Comparison of ENCODE assay signal across 31 cellular contexts in genomic region chr10:75104842-75105241, GRCh38. TPM values are rescaled to one million over a fixed set of nuclear protein-coding genes. Genes with fewer than 3 reads are reported as not detected.
DNase-seq lines count a peak whose midpoint lies in the region; ATAC-seq and TF ChIP-seq lines count a peak whose summit lies in the region.
"Had no signal": no experiment of that assay in that cellular context is flagged by ENCODE, and none has a peak within 500 bp of the region (broad histone marks: within the 10 kb centered on the region; RNA-seq: fewer than 3 reads in every experiment).

No MANE protein-coding gene starts in this region.

- in situ Hi-C loops in IMR-90 (cut with MboI; ENCODE audit: low sequenced_read_pairs): no loop called here
- in situ Hi-C loops in mammary epithelial cell (cut with MboI; ENCODE audit: low sequenced_read_pairs in 2 of 2): loop anchor here in 1 of 2 donors (10.0 kb wide), 1 partner anchor 840 kb away; no protein-coding TSS in a partner anchor

- no TSS peak for BruUV-seq in IMR-90 (replicated peaks; lab: Mats Ljungman, UMichigan)
- BruUV-seq in mammary epithelial cell (replicated peaks; lab: Mats Ljungman, UMichigan): no TSS peak

- H2AK5ac ChIP-seq in IMR-90 (ENCODE audit: low read depth, low read length) (no peak overlapping the region), mesendoderm (ENCODE audit: low read length) (no peak overlapping the region)

- H2AK9ac ChIP-seq in IMR-90 (replicated peaks; ENCODE audit: low read depth, low read length, poor library complexity): no peak overlapping the region

- H3K9me3 ChIP-seq in IMR-90 (ENCODE audit: control insufficient read depth, insufficient read depth, low read length) (no peaks in the 10 kb centered on the region), mammary epithelial cell (replicated peaks; ENCODE audit: insufficient read depth, low read length) (no peaks in the 10 kb centered on the region), psoas muscle (no peaks in the 10 kb centered on the region)
- H3K9me3 ChIP-seq: adrenal gland, BE2C, lower lobe of right lung, Peyer's patch, spleen, thyroid gland had no signal

- 0 out of 2 replicates have a peak, but pooled peaks cover 2% of the 10 kb centered on the region for H4K20me1 ChIP-seq in IMR-90 (ENCODE audit: insufficient read depth, low read length)
- no peaks in the 10 kb centered on the region for H4K20me1 ChIP-seq in mammary epithelial cell (ENCODE audit: insufficient read depth, low read length)

- intact Hi-C loops in IMR-90 (cut with micrococcal nuclease): loop anchor here (5.0 to 10.0 kb wide), 2 partner anchors 268 to 980 kb away; no protein-coding TSS in a partner anchor
- intact Hi-C loops in mammary epithelial cell (cut with micrococcal nuclease): loop anchor here (5.0 to 10.0 kb wide), 4 partner anchors 350 to 863 kb away; no protein-coding TSS in a partner anchor
- intact Hi-C loops in psoas muscle (cut with DNase I): loop anchor here (5.0 to 10.0 kb wide), 4 partner anchors 127 to 283 kb away; no protein-coding TSS in a partner anchor

- no peaks in the 10 kb centered on the region for H3K27me3 ChIP-seq in IMR-90 (ENCODE audit: control insufficient read depth, insufficient read depth, low read length)
- H3K27me3 ChIP-seq in mammary epithelial cell (ENCODE audit: insufficient read depth, low read length): no peaks in the 10 kb centered on the region
- no peaks in the 10 kb centered on the region for H3K27me3 ChIP-seq in mesendoderm (ENCODE audit: insufficient read depth, low read length, poor library complexity)
- no peaks in the 10 kb centered on the region for H3K27me3 ChIP-seq in psoas muscle (ENCODE audit: insufficient read depth in 3 of 3, low read length in 2 of 3)
- H3K27me3 ChIP-seq: adrenal gland, BE2C, Peyer's patch, spleen, thyroid gland had no signal

- H3K4ac ChIP-seq in IMR-90 (ENCODE audit: low read depth, low read length) (no peak overlapping the region), mesendoderm (ENCODE audit: low read depth, low read length) (peak overlapping the region; percentile 11)

- H3K79me1 ChIP-seq in IMR-90 (ENCODE audit: low read depth in 1 of 2, low read length in 2 of 2) (no peaks in the 10 kb centered on the region), mesendoderm (ENCODE audit: low read length) (no peaks in the 10 kb centered on the region)

- TF ChIP-seq CTCF in IMR-90 (conservative IDR thresholded peaks at IDR 0.05; ENCODE audit: low read depth, low read length): no peak
- no peak for TF ChIP-seq CTCF in mammary epithelial cell (conservative IDR thresholded peaks at IDR 0.05 in 1 of 2, IDR thresholded peaks at IDR 0.05 in 1 of 2; ENCODE audit: extremely low read depth in 1 of 2, insufficient read depth in 1 of 2, low read depth in 1 of 2, low read length in 2 of 2)
- TF ChIP-seq CTCF in psoas muscle (IDR thresholded peaks at IDR 0.05): no peak

- H3K9ac ChIP-seq in IMR-90 (ENCODE audit: low read depth, low read length) (no peak overlapping the region), mammary epithelial cell (ENCODE audit: insufficient read depth, low read length) (no peak overlapping the region), mesendoderm (ENCODE audit: low read length) (no peak overlapping the region)
- H3K9ac ChIP-seq: parathyroid adenoma had no signal

- no peaks in the 10 kb centered on the region for H3K36me3 ChIP-seq in IMR-90 (ENCODE audit: control insufficient read depth, insufficient read depth, low read length)
- no peaks in the 10 kb centered on the region for H3K36me3 ChIP-seq in mammary epithelial cell (ENCODE audit: insufficient read depth, low read length)
- no peaks in the 10 kb centered on the region for H3K36me3 ChIP-seq in mesendoderm (ENCODE audit: control insufficient read depth, insufficient read depth, low read length)
- peaks cover 0 to 37% of the 10 kb centered on the region in 2 donors for H3K36me3 ChIP-seq in psoas muscle (ENCODE audit: insufficient read depth in 1 of 2, low read depth in 1 of 2)
- H3K36me3 ChIP-seq: adrenal gland, BE2C, lower lobe of right lung, Peyer's patch, thyroid gland had no signal

- no peak for DNase-seq in IMR-90
- DNase-seq in mammary epithelial cell: no peak
- DNase-seq in mesendoderm: no peak
- no peak for DNase-seq in psoas muscle
- DNase-seq in NCI-H510A treated with DMSO at 0.1 percent for 48 hours (lab: John Stamatoyannopoulos, UW): no peak
- no peak for DNase-seq in stimulated activated CD4-positive, alpha-beta T cell treated with anti-CD3 and anti-CD28 coated beads, Interleukin-4, amount 100 ng/mL, for 4 hours
- DNase-seq in D341Med (ENCODE audit: low spot score): no peak
- DNase-seq: activated B cell treated with CpG ODN at 0.5 μM for 24 hours; activated CD4-positive, alpha-beta T cell treated with anti-CD3 and anti-CD28 coated beads, Interleukin-2, amount 50 U/mL, for 4 hours; activated naive CD4-positive, alpha-beta T cell treated with Interleukin-2 at 50 U/mL for 16 hours; BE2C; dermis blood vessel endothelial cell; EL; foreskin melanocyte; H7; Karpas-422; lower lobe of right lung; NCI-H1417 treated with DMSO at 0.1 percent for 48 hours; NCI-H2081; right cardiac atrium; SIG-M5; spleen; stimulated activated CD4-positive, alpha-beta T cell treated with anti-CD3 and anti-CD28 coated beads, Interleukin-2, amount 100 ng/mL, for 24 hours; stimulated activated CD8-positive, alpha-beta memory T cell treated with anti-CD3 and anti-CD28 coated beads, Interleukin-4, amount 100 ng/mL, for 48 hours; stimulated activated naive CD8-positive, alpha-beta T cell treated with anti-CD3 and anti-CD28 coated beads, Interleukin-15, amount 100 ng/mL, for 72 hours; thyroid gland had no signal

- no peak overlapping the region for H3K18ac ChIP-seq in IMR-90 (ENCODE audit: low read depth, low read length)
- H3K18ac ChIP-seq in mesendoderm (ENCODE audit: low read length): no peak overlapping the region

- H3K56ac ChIP-seq in IMR-90 (ENCODE audit: extremely low read depth, insufficient read depth, low read length) (no peak overlapping the region), mesendoderm (ENCODE audit: low read length) (peak overlapping the region; percentile 64)

- H4K91ac ChIP-seq in IMR-90 (ENCODE audit: insufficient read depth, low read depth, low read length): no peak overlapping the region

- H4K8ac ChIP-seq in IMR-90 (ENCODE audit: low read depth in 2 of 2, low read length in 2 of 2) (no peak overlapping the region), mesendoderm (ENCODE audit: low read depth, low read length) (no peak overlapping the region)

- no peak overlapping the region for H3K27ac ChIP-seq in IMR-90 (ENCODE audit: insufficient read depth, low read length)
- no peak overlapping the region for H3K27ac ChIP-seq in mammary epithelial cell (ENCODE audit: insufficient read depth, low read depth, low read length)
- no peak overlapping the region for H3K27ac ChIP-seq in mesendoderm (ENCODE audit: low read depth, low read length)
- H3K27ac ChIP-seq in psoas muscle: peak overlapping the region; percentile 99
- H3K27ac ChIP-seq: adrenal gland, lower lobe of right lung, parathyroid adenoma, Peyer's patch, thyroid gland had no signal

- TF ChIP-seq RAD21 in IMR-90 (IDR thresholded peaks at IDR 0.05; ENCODE audit: low read length): no peak

- no peaks in the 10 kb centered on the region for H3K79me2 ChIP-seq in mammary epithelial cell (ENCODE audit: insufficient read depth, low read length)
- no peaks in the 10 kb centered on the region for H3K79me2 ChIP-seq in mesendoderm (ENCODE audit: control insufficient read depth, insufficient read depth, low read length)
- H3K79me2 ChIP-seq: parathyroid adenoma had no signal

- POLR2A ChIA-PET in IMR-90 (lab: Charles Lee; ENCODE audit: unreplicated experiment): no interaction called here

- WGBS in IMR-90 (ENCODE audit: extremely low coverage in 2 of 2, insufficient read length in 1 of 2), 2 experiments: no CpG with 5 or more reads among the region's 3 CpGs
- WGBS in mammary epithelial cell (ENCODE audit: low coverage, missing lambda C conversion rate): 18% methylated on average over 3 of the region's 3 CpGs
- WGBS in mesendoderm (ENCODE audit: extremely low coverage, insufficient coverage, low lambda C conversion rate): no CpG with 5 or more reads among the region's 3 CpGs
- WGBS in psoas muscle, 3 donors: 69 to 80% (median 69%) methylated on average over 3 of the region's 3 CpGs

- H3K9me1 ChIP-seq in IMR-90 (ENCODE audit: insufficient read depth, low read length): peaks cover under 1% of the 10 kb centered on the region; the same call in 1 of the 2 replicates

- H2BK5ac ChIP-seq in IMR-90 (ENCODE audit: low read depth, low read length, poor library complexity, severe bottlenecking): no peak overlapping the region
- H2BK5ac ChIP-seq in mesendoderm (ENCODE audit: low read length): no peak overlapping the region

- H3K4me1 ChIP-seq in IMR-90 (ENCODE audit: control insufficient read depth, insufficient read depth, low read length): peaks cover 6% of the 10 kb centered on the region; the same call in 1 of the 2 replicates
- peaks cover 34% of the 10 kb centered on the region for H3K4me1 ChIP-seq in mammary epithelial cell (ENCODE audit: insufficient read depth, low read length)
- peaks cover 6% of the 10 kb centered on the region for H3K4me1 ChIP-seq in mesendoderm (ENCODE audit: control insufficient read depth, low read depth, low read length)
- peaks cover 77% of the 10 kb centered on the region for H3K4me1 ChIP-seq in psoas muscle
- H3K4me1 ChIP-seq: BE2C, Peyer's patch had no signal

- H3K23ac ChIP-seq in IMR-90 (ENCODE audit: low read depth, low read length) (no peak overlapping the region), mesendoderm (ENCODE audit: low read length) (no peak overlapping the region)

- no peak for TF ChIP-seq POLR2A in IMR-90 (IDR thresholded peaks at IDR 0.05; ENCODE audit: low read depth, low read length)

- H2BK20ac ChIP-seq in IMR-90 (ENCODE audit: low read depth, low read length): no peak overlapping the region

- H2BK120ac ChIP-seq in IMR-90 (ENCODE audit: low read depth, low read length): no peak overlapping the region
- no peak overlapping the region for H2BK120ac ChIP-seq in mesendoderm (ENCODE audit: low read depth, low read length)

- H3K4me2 ChIP-seq in IMR-90 (ENCODE audit: low read depth, low read length) (no peak overlapping the region), mammary epithelial cell (ENCODE audit: insufficient read depth, low read depth, low read length) (no peak overlapping the region), mesendoderm (ENCODE audit: low read length) (no peak overlapping the region)

- H3K4me3 ChIP-seq in IMR-90 (ENCODE audit: insufficient read depth, low read depth, low read length) (no peak overlapping the region), mammary epithelial cell (replicated peaks in 1 of 3; ENCODE audit: insufficient read depth in 1 of 3, low read depth in 2 of 3, low read length in 3 of 3) (no peak overlapping the region), mesendoderm (ENCODE audit: low read length) (no peak overlapping the region), psoas muscle (peak overlapping the region; percentile 79)
- H3K4me3 ChIP-seq: adrenal gland, lower lobe of right lung, Peyer's patch, spleen, thyroid gland had no signal

- CTCF ChIA-PET in IMR-90 (lab: Yijun Ruan, JAX): interaction anchor here (0.7 kb wide), 1 partner anchor 860 kb away, joined by 3 read pairs; no protein-coding TSS in a partner anchor
- CTCF ChIA-PET in mammary epithelial cell (lab: Charles Lee; ENCODE audit: low non-redundant PET): no interaction called here

- no peak overlapping the region for H2BK15ac ChIP-seq in IMR-90 (ENCODE audit: low read depth, low read length)
- no peak overlapping the region for H2BK15ac ChIP-seq in mesendoderm (replicated peaks; ENCODE audit: low read depth)

- ATAC-seq in IMR-90 (ENCODE audit: low read depth) (no peak), psoas muscle (no peak), GM21515 (IDR thresholded peaks at IDR 0.05; ENCODE audit: unreplicated experiment) (no peak)
- ATAC-seq: lower lobe of right lung; natural killer cell treated with Interleukin-12 subunit alpha and Interleukin-12 subunit beta and Interleukin-15 and Interleukin-18, amount 100 ng/mL, for 72 hours; right cardiac atrium; stimulated activated naive CD8-positive, alpha-beta T cell treated with anti-CD3 and anti-CD28 coated beads, Interleukin-15, amount 100 ng/mL, for 72 hours had no signal

- no peak overlapping the region for H3K14ac ChIP-seq in IMR-90 (replicated peaks; ENCODE audit: low read depth, low read length)

- H4K5ac ChIP-seq in IMR-90 (ENCODE audit: low read depth, low read length) (peak overlapping the region; percentile 30; the same call in 1 of the 2 replicates), mesendoderm (ENCODE audit: low read length) (no peak overlapping the region)

- dilution Hi-C loops in IMR-90 (cut with HindIII; ENCODE audit: low sequenced_read_pairs, unreplicated experiment) (no loop called here), mammary epithelial cell (cut with HindIII; ENCODE audit: low sequenced_read_pairs) (no loop called here)

- H2AFZ ChIP-seq in IMR-90 (replicated peaks; ENCODE audit: low read length, poor library complexity) (peak overlapping the region; percentile 81), mammary epithelial cell (ENCODE audit: low read depth, low read length) (peak overlapping the region; percentile 98)
- H2AFZ ChIP-seq: parathyroid adenoma had no signal

RNA-seq across cellular contexts. Expression of gene SAMD8, which starts 6.6 kb away (rescaled TPM):
- total RNA-seq in IMR-90 (2012; rRNA removed) (28.7 and 34.2 TPM in 2 replicates), mammary epithelial cell (10 to 100 TPM; 30.1 to 39.5 TPM), psoas muscle (10 to 100 TPM; 30.0 to 44.2 (median 35.7) TPM)
- polyA plus RNA-seq in IMR-90 (2012; rRNA removed) (8.6 and 10.1 TPM in 2 replicates), mammary epithelial cell (12.6 TPM), psoas muscle (10 to 100 TPM; 10.8 to 40.3 (median 21.3) TPM)
- polyA plus RNA-seq in IMR-90 (2012; cell fraction: cytosol; rRNA removed): 3.7 and 5.3 TPM in 2 replicates
- polyA plus RNA-seq in IMR-90 (2012; cell fraction: nucleus; rRNA removed; ENCODE audit: low replicate concordance): 2.2 and 12.3 TPM in 2 replicates
- polyA minus RNA-seq in mammary epithelial cell: 57.1 TPM
- polyA plus RNA-seq in mesendoderm (2013, experiment 1 of 2): 7.3 TPM
- 7.9 TPM for polyA plus RNA-seq in mesendoderm (2013, experiment 2 of 2)
